In genomic region chr10:133017203-133017601, GRCh38 we compare ENCODE assay signal across 8 cellular contexts.
"Had no signal": no experiment of that assay in that cellular context is flagged by ENCODE, and none has a peak within 500 bp of the region (broad histone marks: within the 10 kb centered on the region; RNA-seq: fewer than 3 reads in every experiment).

No MANE protein-coding gene starts in this region.

- H3K4me1 Mint-ChIP-seq: GM23338, IgD-negative memory B cell had no signal

- DNase-seq: H7, HFFc6 had no signal

- H3K9me3 Mint-ChIP-seq: GM23338, IgD-negative memory B cell had no signal

- H3K36me3 ChIP-seq: HAP-1 had no signal

- H3K4me1 ChIP-seq: HAP-1 had no signal

- H3K9me3 ChIP-seq: HAP-1 had no signal

- ATAC-seq: GM23338, HCT116, HepG2 had no signal

- H3K27ac Mint-ChIP-seq: GM23338, HFFc6, IgD-negative memory B cell had no signal

- H3K4me3 Mint-ChIP-seq: GM23338, HFFc6, IgD-negative memory B cell had no signal

- H3K36me3 Mint-ChIP-seq: IgD-negative memory B cell had no signal

- H3K4me3 ChIP-seq: GM23338, HAP-1 had no signal

- FAIRE-seq: HepG2 had no signal

- H3K27me3 Mint-ChIP-seq: IgD-negative memory B cell had no signal

- H3K27ac ChIP-seq: HL-60 had no signal
